In the genomic region with DNA sequence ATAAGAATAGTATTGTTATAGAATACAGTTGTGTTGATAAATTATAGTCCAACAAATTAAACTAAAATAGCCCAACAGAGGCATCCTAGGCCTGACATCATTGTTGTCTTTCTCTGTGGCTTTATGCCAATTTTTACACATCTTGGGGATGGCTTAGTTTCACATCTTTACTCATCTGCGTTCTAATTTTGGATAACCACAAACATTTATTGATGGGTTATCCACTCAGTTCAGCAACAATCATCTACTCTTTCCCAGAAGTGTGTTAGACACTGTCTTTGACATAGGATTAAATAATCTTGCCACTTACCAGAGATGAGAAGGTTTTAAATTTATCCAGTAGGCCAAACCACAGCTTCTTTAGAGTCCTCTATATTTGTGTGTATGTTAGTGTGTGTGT, we compare ENCODE assay signal across 13 cellular contexts.
DNase-seq lines count a peak whose midpoint lies in the region; ATAC-seq and TF ChIP-seq lines count a peak whose summit lies in the region.
"Had no signal": no experiment of that assay in that cellular context is flagged by ENCODE, and none has a peak within 500 bp of the region (broad histone marks: within the 10 kb centered on the region; RNA-seq: fewer than 3 reads in every experiment).

No MANE protein-coding gene starts in this region.

- WGBS in mammary epithelial cell (ENCODE audit: low coverage, missing lambda C conversion rate) = 40% methylated on average over 1 of the region's 1 CpG
- 39% methylated on average over 1 of the region's 1 CpG for WGBS in prostate gland

- no peaks in the 10 kb centered on the region for H3K27me3 ChIP-seq in right atrium auricular region
- no peaks in the 10 kb centered on the region for H3K27me3 ChIP-seq in mammary epithelial cell (ENCODE audit: insufficient read depth, low read length)
- no peaks in the 10 kb centered on the region for H3K27me3 ChIP-seq in prostate gland (replicated peaks; ENCODE audit: insufficient read depth)
- H3K27me3 ChIP-seq: BE2C had no signal

- H3K4me1 ChIP-seq in right atrium auricular region (peaks cover 0 to 47% of the 10 kb centered on the region in 2 donors), mammary epithelial cell (ENCODE audit: insufficient read depth, low read length) (peaks cover 71% of the 10 kb centered on the region), prostate gland (replicated peaks) (peaks cover 12% of the 10 kb centered on the region)
- H3K4me1 ChIP-seq: BE2C had no signal

- H3K4me2 ChIP-seq in mammary epithelial cell (ENCODE audit: insufficient read depth, low read depth, low read length) = peak overlapping the region; percentile 65

- in situ Hi-C loops in mammary epithelial cell (cut with MboI; ENCODE audit: low sequenced_read_pairs in 2 of 2) = loop anchor here in 1 of 2 donors (10.0 kb wide), 1 partner anchor 67 kb away; no protein-coding TSS in a partner anchor

- TF ChIP-seq CTCF in right atrium auricular region (IDR thresholded peaks at IDR 0.05) (no peak), mammary epithelial cell (conservative IDR thresholded peaks at IDR 0.05 in 1 of 2, IDR thresholded peaks at IDR 0.05 in 1 of 2; ENCODE audit: extremely low read depth in 1 of 2, insufficient read depth in 1 of 2, low read depth in 1 of 2, low read length in 2 of 2) (no peak), prostate gland (IDR thresholded peaks at IDR 0.05) (no peak), omental fat pad (IDR thresholded peaks at IDR 0.05) (no peak)

- BruUV-seq in mammary epithelial cell (replicated peaks; lab: Mats Ljungman, UMichigan) = no TSS peak

- ATAC-seq in left ventricle myocardium superior = no peak
- no peak for ATAC-seq in HG03571 (IDR thresholded peaks at IDR 0.05; ENCODE audit: unreplicated experiment)
- ATAC-seq in omental fat pad (ENCODE audit: low FRiP score) = no peak
- no peak for ATAC-seq in HG03520 (IDR thresholded peaks at IDR 0.05; ENCODE audit: unreplicated experiment)

- H3K36me3 ChIP-seq in right atrium auricular region (no peaks in the 10 kb centered on the region), mammary epithelial cell (ENCODE audit: insufficient read depth, low read length) (no peaks in the 10 kb centered on the region), prostate gland (no peaks in the 10 kb centered on the region)
- H3K36me3 ChIP-seq: BE2C had no signal

- H4K20me1 ChIP-seq in mammary epithelial cell (ENCODE audit: insufficient read depth, low read length) = no peaks in the 10 kb centered on the region

- DNase-seq in right atrium auricular region (ENCODE audit: low spot score) = no peak
- no peak for DNase-seq in left ventricle myocardium superior
- DNase-seq in mammary epithelial cell = no peak
- DNase-seq in prostate gland (ENCODE audit: low spot score) = no peak
- no peak for DNase-seq in UCSD-AML1 (lab: John Stamatoyannopoulos, UW; ENCODE audit: unreplicated experiment)
- DNase-seq in omental fat pad (ENCODE audit: low spot score) = no peak
- DNase-seq: activated naive CD4-positive, alpha-beta T cell; BE2C; H9; NCI-H2171 treated with DMSO at 0.1 percent for 48 hours; SHP77 had no signal

- H3K79me2 ChIP-seq in mammary epithelial cell (ENCODE audit: insufficient read depth, low read length) = no peaks in the 10 kb centered on the region

- no peak for TF ChIP-seq POLR2A in prostate gland (IDR thresholded peaks at IDR 0.05)

- dilution Hi-C loops in mammary epithelial cell (cut with HindIII; ENCODE audit: low sequenced_read_pairs) = loop anchor here (10.0 kb wide), 1 partner anchor 107 kb away; no protein-coding TSS in a partner anchor

- H3K9me3 ChIP-seq in right atrium auricular region (no peaks in the 10 kb centered on the region), mammary epithelial cell (replicated peaks; ENCODE audit: insufficient read depth, low read length) (no peaks in the 10 kb centered on the region), prostate gland (no peaks in the 10 kb centered on the region)
- H3K9me3 ChIP-seq: BE2C had no signal

- H3K4me3 ChIP-seq in right atrium auricular region = no peak overlapping the region
- H3K4me3 ChIP-seq in mammary epithelial cell (replicated peaks in 1 of 3; ENCODE audit: insufficient read depth in 1 of 3, low read depth in 2 of 3, low read length in 3 of 3) = no peak overlapping the region
- H3K4me3 ChIP-seq in prostate gland = no peak overlapping the region

- CTCF ChIA-PET in mammary epithelial cell (lab: Charles Lee; ENCODE audit: low non-redundant PET) = interaction anchor here (0.7 kb wide), 1 partner anchor 65 kb away, joined by 4 read pairs; no protein-coding TSS in a partner anchor

- H2AFZ ChIP-seq in mammary epithelial cell (ENCODE audit: low read depth, low read length) = no peak overlapping the region

- peak overlapping the region; percentile 67 for H3K27ac ChIP-seq in right atrium auricular region
- peak overlapping the region; percentile 97 for H3K27ac ChIP-seq in mammary epithelial cell (ENCODE audit: insufficient read depth, low read depth, low read length)
- H3K27ac ChIP-seq in prostate gland = peak overlapping the region; percentile 52 to 64

- intact Hi-C loops in left ventricle myocardium superior (cut with micrococcal nuclease) (loop anchor here (5.0 kb wide), 1 partner anchor 124 kb away; no protein-coding TSS in a partner anchor), mammary epithelial cell (cut with micrococcal nuclease) (loop anchor here (5.0 to 10.0 kb wide), 2 partner anchors 164 to 337 kb away; no protein-coding TSS in a partner anchor), prostate gland (cut with DNase I) (loop anchor here (5.0 to 10.0 kb wide), 2 partner anchors 67 to 124 kb away; no protein-coding TSS in a partner anchor)

- peak overlapping the region; percentile 79 for H3K9ac ChIP-seq in mammary epithelial cell (ENCODE audit: insufficient read depth, low read length)
